In the genomic region with DNA sequence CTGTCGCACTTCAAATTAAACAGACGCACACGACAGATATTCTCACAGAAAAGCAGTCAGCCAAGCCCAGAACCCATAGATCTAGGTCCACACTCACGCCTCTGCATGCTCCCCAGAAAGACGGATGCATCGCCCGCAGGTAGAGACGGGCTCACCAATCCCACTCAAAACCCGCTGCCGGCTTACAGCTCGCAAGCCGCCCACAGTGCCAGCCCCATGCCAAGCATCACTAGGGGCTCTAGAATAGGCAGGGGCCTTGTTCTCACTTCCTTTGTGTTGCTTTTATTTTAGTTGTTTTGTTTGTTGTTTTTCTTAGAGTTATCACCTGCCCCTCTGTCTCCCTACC, we compare ENCODE assay signal across 9 cellular contexts. TPM values are rescaled to one million over a fixed set of nuclear protein-coding genes. Genes with fewer than 3 reads are reported as not detected.
A peak's percentile ranks its signal among the peaks of the same experiment; 100 is the strongest.
DNase-seq lines count a peak whose midpoint lies in the region; ATAC-seq, FAIRE-seq and TF ChIP-seq lines count a peak whose summit lies in the region.
"Had no signal": no experiment of that assay in that cellular context is flagged by ENCODE, and none has a peak within 500 bp of the region (broad histone marks: within the 10 kb centered on the region; RNA-seq: fewer than 3 reads in every experiment).

No MANE protein-coding gene starts in this region.

- no peaks in the 10 kb centered on the region for H3K36me3 Mint-ChIP-seq in natural killer cell

- peak overlapping the region; percentile 78 for H3K4me3 Mint-ChIP-seq in natural killer cell

- no peak overlapping the region for H3K9ac ChIP-seq in duodenal mucosa (ENCODE audit: low read depth in 1 of 2, low read length in 2 of 2)

- H3K27me3 Mint-ChIP-seq in natural killer cell (ENCODE audit: low read depth in 2 of 2), result peaks cover 21 to 23% of the 10 kb centered on the region in 2 donors

- no peak overlapping the region for H3K4me2 ChIP-seq in A549

- WGBS in A549 (ENCODE audit: missing lambda C conversion rate), result 70% methylated on average over 12 of the region's 12 CpGs

- DNase-seq in A549 (ENCODE audit: low read depth in 1 of 2, low spot score in 1 of 2), result no peak
- DNase-seq in MG63, result no peak
- no peak for DNase-seq in natural killer cell
- DNase-seq in NOMO-1 treated with DMSO at 0.1 percent for 48 hours (lab: John Stamatoyannopoulos, UW; ENCODE audit: unreplicated experiment), result no peak
- DNase-seq in Kasumi-1 (lab: John Stamatoyannopoulos, UW), result no peak
- no peak for DNase-seq in NCI-H1417 (lab: John Stamatoyannopoulos, UW)

- peak overlapping the region; percentile 73; the same call in 2 of the 3 replicates for H3K4me3 ChIP-seq in A549
- H3K4me3 ChIP-seq in MG63, result peak overlapping the region; percentile 78
- peak overlapping the region; percentile 75 to 88 for H3K4me3 ChIP-seq in duodenal mucosa (ENCODE audit: low read depth in 1 of 2, low read length in 2 of 2)
- H3K4me3 ChIP-seq: PC-9 had no signal

- TF ChIP-seq CTCF in A549 (IDR thresholded peaks at IDR 0.05), result no peak
- TF ChIP-seq CTCF in natural killer cell (IDR thresholded peaks at IDR 0.05), result no peak

- H3K9me3 Mint-ChIP-seq in natural killer cell, result no peaks in the 10 kb centered on the region

- TF ChIP-seq RAD21 in A549 (conservative IDR thresholded peaks at IDR 0.05 in 1 of 2, IDR thresholded peaks at IDR 0.05 in 1 of 2), result no peak

- no peaks in the 10 kb centered on the region for H3K36me3 ChIP-seq in MG63
- no peaks in the 10 kb centered on the region for H3K36me3 ChIP-seq in duodenal mucosa (ENCODE audit: control insufficient read depth in 1 of 2, insufficient read depth in 2 of 2, low read length in 2 of 2)

- no peak for TF ChIP-seq EP300 in A549 (IDR thresholded peaks at IDR 0.05)

- H3K4me1 ChIP-seq in A549 (peaks cover 33% of the 10 kb centered on the region), duodenal mucosa (ENCODE audit: control insufficient read depth in 1 of 2, insufficient read depth in 2 of 2, low read length in 2 of 2) (peaks cover 0 to 12% of the 10 kb centered on the region in 2 donors)

- ATAC-seq in A549 (no peak; a peak in 1 of 6 replicates), natural killer cell (no peak), HG02852 (IDR thresholded peaks at IDR 0.05; ENCODE audit: unreplicated experiment) (no peak)

- intact Hi-C loops in natural killer cell (cut with micrococcal nuclease), result no loop called here

- H3K4me1 Mint-ChIP-seq in natural killer cell, result peaks cover 17 to 20% of the 10 kb centered on the region in 2 donors

- H3K27ac ChIP-seq in A549, result no peak overlapping the region; a peak in 1 of 6 replicates
- no peak overlapping the region for H3K27ac ChIP-seq in duodenal mucosa (ENCODE audit: low read depth, low read length)
- H3K27ac ChIP-seq: PC-9 had no signal

- POLR2A ChIA-PET in A549 (lab: Yijun Ruan, JAX), result interaction anchor here (1.1 kb wide), 1 partner anchor 10 kb away, joined by 3 read pairs; no protein-coding TSS in a partner anchor

- H3K27ac Mint-ChIP-seq in natural killer cell, result no peak overlapping the region

- no peak for TF ChIP-seq POLR2A in A549 (IDR thresholded peaks at IDR 0.05; ENCODE audit: low read length)

- H3K9me3 ChIP-seq in A549 (no peaks in the 10 kb centered on the region), MG63 (no peaks in the 10 kb centered on the region), duodenal mucosa (ENCODE audit: control insufficient read depth in 1 of 2, low read length in 2 of 2) (no peaks in the 10 kb centered on the region)

- no peaks in the 10 kb centered on the region for H3K27me3 ChIP-seq in MG63
- peaks cover 12 to 15% of the 10 kb centered on the region in 2 donors for H3K27me3 ChIP-seq in duodenal mucosa (ENCODE audit: control insufficient read depth in 1 of 2, insufficient read depth in 2 of 2, low read length in 2 of 2)

- FAIRE-seq in A549 (lab: Jason Lieb, UNC), result no peak

- CTCF ChIA-PET in A549 (lab: Yijun Ruan, JAX), result interaction anchor here (1.2 to 12.8 kb wide), 2 partner anchors 101 to 117 kb away, joined by 3 to 112 read pairs; no protein-coding TSS in a partner anchor

TF ChIP-seq in A549, 52 proteins besides CTCF, POLR2A, EP300 and RAD21:
- no peak for TF ChIP-seq TP53 (CRISPR knock-in tag; IDR thresholded peaks at IDR 0.05)
- TF ChIP-seq ZFP36 (IDR thresholded peaks at IDR 0.05; ENCODE audit: borderline replicate concordance, partially characterized antibody), result no peak
- no peak for TF ChIP-seq HOXB5 (CRISPR knock-in tag; IDR thresholded peaks at IDR 0.05)
- no peak for TF ChIP-seq MAZ (IDR thresholded peaks at IDR 0.05; ENCODE audit: borderline replicate concordance, low read depth, low read length)
- no peak for TF ChIP-seq FOSL2 (IDR thresholded peaks at IDR 0.05)
- TF ChIP-seq FOSL2 (CRISPR knock-in tag; IDR thresholded peaks at IDR 0.05), result no peak
- no peak for TF ChIP-seq HOXA7 (CRISPR knock-in tag; IDR thresholded peaks at IDR 0.05)

RNA-seq across cellular contexts. Expression of a gene that starts 0.3 kb away (rescaled TPM):
- polyA plus RNA-seq in A549 (2011; rRNA removed), result 44.7 and 45.2 TPM in 2 replicates
- 27.1 and 31.5 TPM in 2 replicates for polyA plus RNA-seq in A549 (2012; cell fraction: cytosol; rRNA removed)
- 21.0 and 21.6 TPM in 2 replicates for polyA plus RNA-seq in A549 (2012; cell fraction: nucleus; rRNA removed)
- polyA plus RNA-seq in A549 (2017; fragmentation: RNase III; extraction: RNeasy Plus Mini Kit Qiagen cat#74134 plus additional on column Dnase treatment), result 34.8 to 48.9 TPM (median 47.3 TPM) in 3 replicates
- 34.4 and 40.5 TPM in 2 replicates for polyA minus RNA-seq in A549 (2011; rRNA and poly(A)+ RNA removed)
- 8.3 and 16.9 TPM in 2 replicates for total RNA-seq in MG63 (2014; rRNA removed; shearing (Covaris generic); ENCODE audit: low replicate concordance)
- 1 to 10 TPM; 3.7 to 6.7 (median 4.5) TPM for total RNA-seq in natural killer cell

RNA-seq across cellular contexts. Expression of a gene that starts 38.5 kb away (rescaled TPM):
- 5.8 and 6.6 TPM in 2 replicates for polyA plus RNA-seq in A549 (2011; rRNA removed)
- polyA plus RNA-seq in A549 (2012; cell fraction: cytosol; rRNA removed), result 4.6 and 6.0 TPM in 2 replicates
- 2.7 and 3.1 TPM in 2 replicates for polyA plus RNA-seq in A549 (2012; cell fraction: nucleus; rRNA removed)
- 3.1 to 3.7 TPM (median 3.7 TPM) in 3 replicates for polyA plus RNA-seq in A549 (2017; fragmentation: RNase III; extraction: RNeasy Plus Mini Kit Qiagen cat#74134 plus additional on column Dnase treatment)
- 8.9 and 9.6 TPM in 2 replicates for polyA minus RNA-seq in A549 (2011; rRNA and poly(A)+ RNA removed)
- 0.59 and 1.3 TPM in 2 replicates for total RNA-seq in MG63 (2014; rRNA removed; shearing (Covaris generic); ENCODE audit: low replicate concordance)
- under 1 TPM in 2 of 3 donors, not detected in 1; 0.07 to 0.12 TPM for total RNA-seq in natural killer cell

RNA-seq across cellular contexts. Expression of a gene that starts 56.0 kb away (rescaled TPM):
- polyA plus RNA-seq in A549 (2011; rRNA removed), result 0.45 and 1.6 TPM in 2 replicates
- 0.25 and 0.32 TPM in 2 replicates for polyA plus RNA-seq in A549 (2012; cell fraction: cytosol; rRNA removed)
- 0.52 and 1.7 TPM in 2 replicates for polyA plus RNA-seq in A549 (2012; cell fraction: nucleus; rRNA removed)
- polyA plus RNA-seq in A549 (2017; fragmentation: RNase III; extraction: RNeasy Plus Mini Kit Qiagen cat#74134 plus additional on column Dnase treatment), result 4.3 TPM in 1 of 3 replicates, not detected in the others
- polyA minus RNA-seq in A549 (2011; rRNA and poly(A)+ RNA removed), result not detected in 2 replicates
- 2.1 and 16.7 TPM in 2 replicates for total RNA-seq in MG63 (2014; rRNA removed; shearing (Covaris generic); ENCODE audit: low replicate concordance)
- total RNA-seq in natural killer cell, result 10 to 100 TPM in 1 of 3 donors, 1 to 10 TPM in 2; 1.0 to 19.6 (median 9.5) TPM
